In genomic region chr17:33983824-33984574, GRCh38 we compare ENCODE assay signal across 21 cellular contexts.
DNase-seq lines count a peak whose midpoint lies in the region; ATAC-seq, FAIRE-seq and TF ChIP-seq lines count a peak whose summit lies in the region.
"Had no signal": no experiment of that assay in that cellular context is flagged by ENCODE, and none has a peak within 500 bp of the region (broad histone marks: within the 10 kb centered on the region; RNA-seq: fewer than 3 reads in every experiment).

No MANE protein-coding gene starts in this region.

- FAIRE-seq in bronchial epithelial cell (lab: Jason Lieb, UNC) (peak; percentile 62), pancreas (lab: Jason Lieb, UNC) (no peak)
- FAIRE-seq: H54 had no signal

- TF ChIP-seq CTCF in bronchial epithelial cell (IDR thresholded peaks at IDR 0.05; ENCODE audit: insufficient read depth, low read length, severe bottlenecking) (no peak), esophagus squamous epithelium (IDR thresholded peaks at IDR 0.05) (no peak), pancreas (IDR thresholded peaks at IDR 0.05) (no peak)

- WGBS in esophagus squamous epithelium, 2 donors = 38 to 73% methylated on average over 6 of the region's 6 CpGs
- 67 to 70% methylated on average over 6 of the region's 6 CpGs for WGBS in pancreas, 2 donors

- TF ChIP-seq POLR2A in esophagus squamous epithelium (IDR thresholded peaks at IDR 0.05) = no peak

- intact Hi-C loops in esophagus squamous epithelium (cut with DNase I) (no loop called here), pancreas (cut with DNase I) (no loop called here)

- no peaks in the 10 kb centered on the region for H3K9me3 ChIP-seq in esophagus squamous epithelium
- H3K9me3 ChIP-seq in pancreas = no peaks in the 10 kb centered on the region
- H3K9me3 ChIP-seq: SJSA1 had no signal

- H3K4me3 ChIP-seq in bronchial epithelial cell (ENCODE audit: low read depth, low read length) (no peak overlapping the region), esophagus squamous epithelium (no peak overlapping the region), pancreas (no peak overlapping the region)
- H3K4me3 ChIP-seq: SJSA1 had no signal

- DNase-seq in NCI-H1694 (lab: John Stamatoyannopoulos, UW) = peak; percentile 50
- no peak for DNase-seq in bronchial epithelial cell (ENCODE audit: low read depth)
- DNase-seq in esophagus squamous epithelium (lab: John Stamatoyannopoulos, UW) = no peak
- peak; percentile 47 for DNase-seq in superior temporal gyrus (ENCODE audit: extremely low spot score)
- DNase-seq in activated gamma-delta T cell (lab: John Stamatoyannopoulos, UW) = no peak
- DNase-seq in pancreas = no peak
- DNase-seq: ACHN, COR-L47, IMR-90, Karpas-422, MM.1S, NCI-H1105, NCI-H187 treated with DMSO at 0.1 percent for 48 hours, NCI-H2171, NCI-H446 treated with DMSO at 0.1 percent for 48 hours, NCI-H748 treated with DMSO at 0.1 percent for 48 hours, OCI-M1, RPMI8226 had no signal

- no peaks in the 10 kb centered on the region for H3K36me3 ChIP-seq in bronchial epithelial cell (ENCODE audit: control insufficient read depth, insufficient read depth, low read length)
- no peaks in the 10 kb centered on the region for H3K36me3 ChIP-seq in esophagus squamous epithelium
- H3K36me3 ChIP-seq in pancreas = no peaks in the 10 kb centered on the region
- H3K36me3 ChIP-seq: SJSA1 had no signal

- H3K4me1 ChIP-seq in esophagus squamous epithelium (peaks cover 0 to 56% (median 15%) of the 10 kb centered on the region in 3 donors), pancreas (no peaks in the 10 kb centered on the region)
- H3K4me1 ChIP-seq: SJSA1 had no signal

- H3K27ac ChIP-seq in esophagus squamous epithelium = peak overlapping the region in 3 of 4 donors; percentile 2 to 36 (median 5)
- no peak overlapping the region for H3K27ac ChIP-seq in pancreas
- H3K27ac ChIP-seq: SJSA1 had no signal

- ATAC-seq in pancreas (no peak), HG03565 (IDR thresholded peaks at IDR 0.05; ENCODE audit: unreplicated experiment) (no peak)

- H3K27me3 ChIP-seq in bronchial epithelial cell (ENCODE audit: control insufficient read depth, insufficient read depth, low read length) = no peaks in the 10 kb centered on the region
- no peaks in the 10 kb centered on the region for H3K27me3 ChIP-seq in esophagus squamous epithelium
- no peaks in the 10 kb centered on the region for H3K27me3 ChIP-seq in pancreas
- H3K27me3 ChIP-seq: SJSA1 had no signal

Comparison
In these comparisons a context has a peak if more than half of its experiments do, and no peak if none do; other contexts are left out.
1. DNase-seq: peak in NCI-H1694 (single experiment) and superior temporal gyrus (single experiment); none in bronchial epithelial cell (single experiment), esophagus squamous epithelium (single experiment), activated gamma-delta T cell (single experiment) and pancreas (0 of 6).
2. H3K27ac ChIP-seq: peak in esophagus squamous epithelium (3 of 4); none in pancreas (0 of 4).